1 cellular context compared by ENCODE assay signal in genomic region chr3:129567176-129567705, GRCh38.
TF ChIP-seq lines count a peak whose summit lies in the region.

No MANE protein-coding gene starts in this region.

TF ChIP-seq in HepG2, 621 proteins besides CTCF, POLR2A, EP300 and RAD21:
- TF ChIP-seq PHF5A (CRISPR knock-in tag; IDR thresholded peaks at IDR 0.05; ENCODE audit: low read depth, unreplicated experiment) (no peak), ZNF629 (CRISPR knock-in tag; conservative IDR thresholded peaks at IDR 0.05) (peak; percentile 53), AGO2 (optimal IDR thresholded peaks at IDR 0.05; ENCODE audit: low read depth, low read length) (peak; percentile 87), ZBTB40 (IDR thresholded peaks at IDR 0.05) (no peak), ZBTB40 (CRISPR knock-in tag; IDR thresholded peaks at IDR 0.05) (no peak), NFRKB (IDR thresholded peaks at IDR 0.05) (no peak), ZNF768 (CRISPR knock-in tag; IDR thresholded peaks at IDR 0.05) (peak; percentile 36; the same call in 1 of the 2 replicates)
